Comparison of ENCODE assay signal across 23 cellular contexts in genomic region chr5:61735531-61735930, GRCh38.
"Had no signal": no experiment of that assay in that cellular context is flagged by ENCODE, and none has a peak within 500 bp of the region (broad histone marks: within the 10 kb centered on the region; RNA-seq: fewer than 3 reads in every experiment).

No MANE protein-coding gene starts in this region.

- H3K79me2 ChIP-seq: parathyroid adenoma had no signal

- DNase-seq: activated CD4-positive, alpha-beta T cell treated with anti-CD3 and anti-CD28 coated beads for 36 hours; activated CD4-positive, alpha-beta T cell treated with anti-CD3 and anti-CD28 coated beads, Interleukin-2, amount 50 U/mL, for 48 hours; activated CD8-positive, alpha-beta memory T cell treated with anti-CD3 and anti-CD28 coated beads, Interleukin-2, amount 10 ng/mL, durations not matched to agents 7 days and 5 days; activated naive CD4-positive, alpha-beta T cell treated with anti-CD3 and anti-CD28 coated beads for 36 hours; aorta; cerebellar nuclear complex; effector CD8-positive, alpha-beta T cell; esophagus squamous epithelium; foreskin melanocyte; hypothalamus; islet precursor cell; left lung; mammary epithelial cell; SK-N-SH; stimulated activated CD4-positive, alpha-beta T cell treated with anti-CD3 and anti-CD28 coated beads, Interleukin-2, amount 100 ng/mL, for 24 hours; stimulated activated naive CD4-positive, alpha-beta T cell treated with Interleukin-2 at 50 U/mL for 16 hours; substantia nigra; T-cell; tibial artery had no signal

- H3K27me3 ChIP-seq: left lung, tibial artery had no signal

- H3K4me3 Mint-ChIP-seq: activated CD4-positive, alpha-beta T cell treated with anti-CD3 and anti-CD28 coated beads for 36 hours; activated CD8-positive, alpha-beta memory T cell treated with anti-CD3 and anti-CD28 coated beads, Interleukin-2, amount 10 ng/mL, durations not matched to agents 7 days and 5 days; activated naive CD4-positive, alpha-beta T cell treated with anti-CD3 and anti-CD28 coated beads for 36 hours; activated T-helper 17 cell treated with anti-CD3 and anti-CD28 coated beads, Interleukin-2, amount 50 U/mL, for 72 hours; dendritic cell treated with granulocyte-macrophage colony-stimulating factor and Interleukin-4, amounts not matched to agents 40 ng/mL and 50 ng/mL, for 4 days; T-cell; WTC11 had no signal

- H3K4me2 ChIP-seq: SK-N-SH had no signal

- H3K27ac Mint-ChIP-seq: activated CD4-positive, alpha-beta T cell treated with anti-CD3 and anti-CD28 coated beads for 36 hours; activated CD8-positive, alpha-beta memory T cell treated with anti-CD3 and anti-CD28 coated beads, Interleukin-2, amount 10 ng/mL, durations not matched to agents 7 days and 5 days; activated naive CD4-positive, alpha-beta T cell treated with anti-CD3 and anti-CD28 coated beads for 36 hours; activated T-helper 17 cell treated with anti-CD3 and anti-CD28 coated beads, Interleukin-2, amount 50 U/mL, for 72 hours; dendritic cell treated with granulocyte-macrophage colony-stimulating factor and Interleukin-4, amounts not matched to agents 40 ng/mL and 50 ng/mL, for 4 days; T-cell; WTC11 had no signal

- H3K4me1 Mint-ChIP-seq: activated CD4-positive, alpha-beta T cell treated with anti-CD3 and anti-CD28 coated beads for 36 hours; activated CD8-positive, alpha-beta memory T cell treated with anti-CD3 and anti-CD28 coated beads, Interleukin-2, amount 10 ng/mL, durations not matched to agents 7 days and 5 days; activated T-helper 17 cell treated with anti-CD3 and anti-CD28 coated beads, Interleukin-2, amount 50 U/mL, for 72 hours; T-cell had no signal

- H3K4me3 ChIP-seq: esophagus squamous epithelium, left lung, tibial artery had no signal

- H3K4me1 ChIP-seq: esophagus squamous epithelium, left lung, parathyroid adenoma, tibial artery had no signal

- H3K9me3 Mint-ChIP-seq: activated naive CD4-positive, alpha-beta T cell treated with anti-CD3 and anti-CD28 coated beads for 36 hours; activated T-helper 17 cell treated with anti-CD3 and anti-CD28 coated beads, Interleukin-2, amount 50 U/mL, for 72 hours; dendritic cell treated with granulocyte-macrophage colony-stimulating factor and Interleukin-4, amounts not matched to agents 40 ng/mL and 50 ng/mL, for 4 days; T-cell; WTC11 had no signal

- H3K36me3 Mint-ChIP-seq: activated CD8-positive, alpha-beta memory T cell treated with anti-CD3 and anti-CD28 coated beads, Interleukin-2, amount 10 ng/mL, durations not matched to agents 7 days and 5 days; T-cell; WTC11 had no signal

- H3K27ac ChIP-seq: esophagus squamous epithelium, left lung, parathyroid adenoma, tibial artery had no signal

- H3K36me3 ChIP-seq: esophagus squamous epithelium, left lung, tibial artery had no signal

- H2AFZ ChIP-seq: parathyroid adenoma had no signal

- H3K9ac ChIP-seq: parathyroid adenoma, SK-N-SH had no signal

- H3K9me3 ChIP-seq: esophagus squamous epithelium, left lung, SK-N-SH, tibial artery had no signal
